ENCODE assay signal across 8 cellular contexts in the genomic region with DNA sequence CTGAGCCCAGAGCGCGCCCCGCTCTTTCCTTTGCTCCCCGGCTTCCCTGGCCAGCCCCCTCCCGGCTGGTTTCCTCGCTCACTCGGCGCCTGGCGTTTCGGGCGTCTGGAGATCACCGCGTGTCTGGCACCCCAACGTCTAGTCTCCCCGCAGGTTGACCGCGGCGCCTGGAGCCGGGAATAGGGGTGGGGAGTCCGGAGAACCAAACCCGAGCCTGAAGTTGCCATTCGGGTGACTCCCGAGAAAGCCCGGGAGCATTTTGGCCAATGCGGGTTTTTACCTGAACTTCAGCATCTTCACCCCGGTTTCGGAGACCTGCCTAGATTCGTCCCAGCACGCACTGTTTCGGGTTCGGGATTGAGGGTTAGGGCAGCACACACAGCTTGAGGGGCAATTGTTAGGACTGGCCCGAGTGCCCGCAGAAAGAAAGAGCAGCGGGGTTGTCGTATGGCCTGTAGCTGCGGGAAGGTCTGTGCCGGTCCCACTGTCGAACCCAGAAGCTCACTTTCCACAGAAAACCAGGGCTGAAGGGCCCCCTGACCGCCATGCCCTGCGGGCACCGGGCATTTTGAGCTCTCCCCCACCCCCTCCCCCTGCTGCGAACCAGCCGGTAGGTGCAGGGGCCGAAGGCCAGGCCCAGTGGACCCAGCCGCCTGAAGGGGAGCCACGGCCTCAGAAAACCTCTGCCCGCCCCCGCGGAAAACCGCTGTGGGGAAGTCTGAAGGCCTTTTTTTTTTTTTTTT. TPM values are rescaled to one million over a fixed set of nuclear protein-coding genes. Genes with fewer than 3 reads are reported as not detected.
DNase-seq lines count a peak whose midpoint lies in the region; ATAC-seq and TF ChIP-seq lines count a peak whose summit lies in the region.

No MANE protein-coding gene starts in this region.

- H3K9me3 Mint-ChIP-seq in activated CD4-positive, alpha-beta memory T cell treated with anti-CD3 and anti-CD28 coated beads for 36 hours, result no peaks in the 10 kb centered on the region

- H3K9ac ChIP-seq in fibroblast of lung (ENCODE audit: insufficient read depth, low read length) (no peak overlapping the region), skeletal muscle satellite cell (ENCODE audit: low read depth, low read length) (no peak overlapping the region)

- H3K79me2 ChIP-seq in fibroblast of lung (ENCODE audit: control insufficient read depth, insufficient read depth, low read length), result peaks cover 3% of the 10 kb centered on the region

- TF ChIP-seq CTCF in GM12875 (IDR thresholded peaks at IDR 0.05; ENCODE audit: borderline replicate concordance, insufficient read depth, low read depth, low read length), result no peak
- TF ChIP-seq CTCF in fibroblast of lung (conservative IDR thresholded peaks at IDR 0.05 in 1 of 2, IDR thresholded peaks at IDR 0.05 in 1 of 2; ENCODE audit: low read depth in 1 of 2, low read length in 2 of 2), result no peak

- H3K36me3 ChIP-seq in fibroblast of lung (ENCODE audit: control insufficient read depth, insufficient read depth, low read length), result no peaks in the 10 kb centered on the region
- peaks cover 2% of the 10 kb centered on the region for H3K36me3 ChIP-seq in skeletal muscle satellite cell (ENCODE audit: insufficient read depth, low read length)

- peak; percentile 75 for DNase-seq in activated CD4-positive, alpha-beta memory T cell treated with anti-CD3 and anti-CD28 coated beads for 36 hours
- DNase-seq in fibroblast of lung (ENCODE audit: low read depth in 2 of 2) (no peak), GM03348 (ENCODE audit: low spot score) (no peak), NCI-H345 treated with DMSO at 0.1 percent for 48 hours (lab: John Stamatoyannopoulos, UW; ENCODE audit: unreplicated experiment) (no peak)

- POLR2A ChIA-PET in activated CD4-positive, alpha-beta memory T cell treated with anti-CD3 and anti-CD28 coated beads for 36 hours (lab: Charles Lee), result interaction anchor here (3.2 kb wide), 1 partner anchor 16 kb away, joined by 16 read pairs; no protein-coding TSS in a partner anchor

- peak overlapping the region; percentile 64 for H3K4me3 ChIP-seq in GM12875 (ENCODE audit: low read depth, low read length)
- H3K4me3 ChIP-seq in fibroblast of lung (replicated peaks in 1 of 4; ENCODE audit: control extremely low read depth in 1 of 4, insufficient read depth in 1 of 4, low read depth in 3 of 4, low read length in 4 of 4), result peak overlapping the region in 3 of 4 experiments; percentile 76 to 81 (median 80)
- H3K4me3 ChIP-seq in skeletal muscle satellite cell (ENCODE audit: low read length), result peak overlapping the region; percentile 74

- H3K4me1 ChIP-seq in fibroblast of lung (ENCODE audit: control insufficient read depth, extremely low read depth, insufficient read depth, low read length) (peaks cover 2% of the 10 kb centered on the region), skeletal muscle satellite cell (ENCODE audit: control insufficient read depth, insufficient read depth, low read length) (peaks cover 17% of the 10 kb centered on the region)

- H3K9me3 ChIP-seq in fibroblast of lung (ENCODE audit: control insufficient read depth, insufficient read depth, low read depth, low read length) (no peaks in the 10 kb centered on the region), skeletal muscle satellite cell (replicated peaks; ENCODE audit: low read length) (no peaks in the 10 kb centered on the region)

- CTCF ChIA-PET in activated CD4-positive, alpha-beta memory T cell treated with anti-CD3 and anti-CD28 coated beads for 36 hours (lab: Charles Lee), result interaction anchor here (0.8 to 2.1 kb wide), 4 partner anchors 17 to 124 kb away, joined by 3 to 8 read pairs (median 4); no protein-coding TSS in a partner anchor

- intact Hi-C loops in activated CD4-positive, alpha-beta memory T cell treated with anti-CD3 and anti-CD28 coated beads for 36 hours (cut with micrococcal nuclease), result loop anchor here (5.0 kb wide), 2 partner anchors 44 to 476 kb away; partner anchors contain the start of genes NFYA and OARD1

- peak overlapping the region; percentile 94 for H3K4me3 Mint-ChIP-seq in activated CD4-positive, alpha-beta memory T cell treated with anti-CD3 and anti-CD28 coated beads for 36 hours

- H3K27ac ChIP-seq in fibroblast of lung (ENCODE audit: insufficient read depth, low read length), result no peak overlapping the region

- H4K20me1 ChIP-seq in fibroblast of lung (ENCODE audit: control insufficient read depth, extremely low read depth, insufficient read depth, low read length), result no peaks in the 10 kb centered on the region

- ATAC-seq in HG02763 (IDR thresholded peaks at IDR 0.05; ENCODE audit: unreplicated experiment), result no peak
- no peak for ATAC-seq in GM21423 (IDR thresholded peaks at IDR 0.05; ENCODE audit: unreplicated experiment)

- peaks cover 32% of the 10 kb centered on the region for H3K4me1 Mint-ChIP-seq in activated CD4-positive, alpha-beta memory T cell treated with anti-CD3 and anti-CD28 coated beads for 36 hours (ENCODE audit: low read depth)

- no peak overlapping the region for H2AFZ ChIP-seq in fibroblast of lung (ENCODE audit: low read length)

- H3K27ac Mint-ChIP-seq in activated CD4-positive, alpha-beta memory T cell treated with anti-CD3 and anti-CD28 coated beads for 36 hours, result no peak overlapping the region

- H3K4me2 ChIP-seq in fibroblast of lung (ENCODE audit: extremely low read depth, insufficient read depth, low read length), result peak overlapping the region; percentile 97
- H3K4me2 ChIP-seq in skeletal muscle satellite cell (ENCODE audit: low read length), result peak overlapping the region; percentile 84

- H3K36me3 Mint-ChIP-seq in activated CD4-positive, alpha-beta memory T cell treated with anti-CD3 and anti-CD28 coated beads for 36 hours, result peaks cover 13% of the 10 kb centered on the region

- peaks cover 12% of the 10 kb centered on the region for H3K27me3 ChIP-seq in fibroblast of lung (ENCODE audit: control insufficient read depth, insufficient read depth, low read length)
- no peaks in the 10 kb centered on the region for H3K27me3 ChIP-seq in skeletal muscle satellite cell (ENCODE audit: control insufficient read depth, insufficient read depth, low read length)

- H3K27me3 Mint-ChIP-seq in activated CD4-positive, alpha-beta memory T cell treated with anti-CD3 and anti-CD28 coated beads for 36 hours, result peaks cover 2% of the 10 kb centered on the region

RNA-seq across cellular contexts. Expression of gene FOXP4, which starts 2.1 kb away (rescaled TPM):
- 10 to 100 TPM; 19.5 to 21.6 TPM for total RNA-seq in activated CD4-positive, alpha-beta memory T cell treated with anti-CD3 and anti-CD28 coated beads for 36 hours
- 1.3 and 1.8 TPM in 2 replicates for total RNA-seq in fibroblast of lung
- 0.81 and 1.9 TPM in 2 replicates for polyA plus RNA-seq in fibroblast of lung
- polyA plus RNA-seq in fibroblast of lung (2012), result 5.7 and 10.0 TPM in 2 replicates
- polyA minus RNA-seq in fibroblast of lung (ENCODE audit: low replicate concordance), result 2.9 and 8.0 TPM in 2 replicates
- 3.5 TPM in 2 replicates for total RNA-seq in skeletal muscle satellite cell (2012; rRNA removed)
